In genomic region chr5:88281322-88281721, GRCh38 we compare ENCODE assay signal across 33 cellular contexts.
"Had no signal": no experiment of that assay in that cellular context is flagged by ENCODE, and none has a peak within 500 bp of the region (broad histone marks: within the 10 kb centered on the region; RNA-seq: fewer than 3 reads in every experiment).

No MANE protein-coding gene starts in this region.

- ATAC-seq: heart right ventricle; left colon; lower lobe of right lung; naive thymus-derived CD4-positive, alpha-beta T cell; sciatic nerve had no signal

- H3K27ac ChIP-seq: coronary artery, esophagus muscularis mucosa, heart right ventricle, left ventricle myocardium inferior, lower lobe of right lung, prostate gland, right atrium auricular region, testis, tibial artery, upper lobe of left lung had no signal

- H3K36me3 ChIP-seq: lower lobe of right lung, prostate gland had no signal

- H3K4me2 ChIP-seq: smooth muscle cell had no signal

- H3K27me3 ChIP-seq: esophagus muscularis mucosa, heart right ventricle, right atrium auricular region, testis, tibial artery, upper lobe of left lung had no signal

- H3K4me3 Mint-ChIP-seq: immature natural killer cell; naive thymus-derived CD4-positive, alpha-beta T cell; nephron had no signal

- H3K9me3 Mint-ChIP-seq: immature natural killer cell had no signal

- H3K27me3 Mint-ChIP-seq: naive thymus-derived CD4-positive, alpha-beta T cell had no signal

- DNase-seq: dermis blood vessel endothelial cell; effector memory CD4-positive, alpha-beta T cell; foreskin melanocyte; glutamatergic neuron; heart right ventricle; hippocampal formation; immature natural killer cell; left colon; left ventricle myocardium inferior; lower lobe of right lung; mesendoderm; midbrain; naive thymus-derived CD4-positive, alpha-beta T cell; nucleus accumbens; stimulated activated CD4-positive, alpha-beta T cell treated with anti-CD3 and anti-CD28 coated beads, Interleukin-12 subunit alpha, Interleukin-12 subunit beta, amount 100 ng/mL, for 4 hours; stimulated activated CD4-positive, alpha-beta T cell treated with anti-CD3 and anti-CD28 coated beads, Interleukin-1b, Interleukin-23, amount 100 ng/mL, for 48 hours; stimulated activated CD4-positive, alpha-beta T cell treated with anti-CD3 and anti-CD28 coated beads, Interleukin-4, amount 100 ng/mL, for 1 hour; stimulated activated CD8-positive, alpha-beta memory T cell treated with anti-CD3 and anti-CD28 coated beads, Interleukin-4, amount 100 ng/mL, for 48 hours; stimulated activated naive CD4-positive, alpha-beta T cell; substantia nigra; testis; tibial artery; upper lobe of left lung had no signal

- H3K4me3 ChIP-seq: coronary artery, esophagus muscularis mucosa, heart right ventricle, left ventricle myocardium inferior, lower lobe of right lung, prostate gland, right atrium auricular region, smooth muscle cell, testis, tibial artery, upper lobe of left lung had no signal

- FAIRE-seq: endothelial cell of umbilical vein, keratinocyte, urothelium cell line had no signal

- H3K4me1 ChIP-seq: esophagus muscularis mucosa, heart right ventricle, left ventricle myocardium inferior, lower lobe of right lung, prostate gland, right atrium auricular region, testis, tibial artery, upper lobe of left lung had no signal

- H3K27ac Mint-ChIP-seq: immature natural killer cell; naive thymus-derived CD4-positive, alpha-beta T cell; nephron had no signal

- H3K4me1 Mint-ChIP-seq: immature natural killer cell, nephron had no signal

- H3K9me3 ChIP-seq: esophagus muscularis mucosa, left ventricle myocardium inferior, lower lobe of right lung, prostate gland, right atrium auricular region, testis, tibial artery, upper lobe of left lung had no signal
